ENCODE assay signal across 20 cellular contexts in the genomic region with DNA sequence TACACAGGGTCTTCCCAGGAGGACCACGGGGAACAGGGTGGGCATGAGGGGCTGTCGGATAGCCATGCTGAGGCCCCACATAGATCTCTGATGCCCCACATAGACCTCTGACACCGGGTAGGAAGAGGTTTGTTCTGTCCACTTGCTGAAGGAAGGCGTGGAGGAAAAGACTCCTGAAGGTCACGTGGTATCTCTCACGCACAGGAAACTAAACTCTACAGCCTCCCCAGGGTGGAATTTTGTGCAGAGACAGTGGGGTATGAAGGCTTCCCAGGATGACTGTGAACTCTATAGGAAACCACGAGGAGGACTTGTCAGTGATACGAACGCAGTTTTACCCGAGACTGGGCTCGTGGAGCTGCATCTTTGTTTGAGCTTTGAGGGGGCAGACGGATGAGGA.
DNase-seq lines count a peak whose midpoint lies in the region; ATAC-seq and TF ChIP-seq lines count a peak whose summit lies in the region.
"Had no signal": no experiment of that assay in that cellular context is flagged by ENCODE, and none has a peak within 500 bp of the region (broad histone marks: within the 10 kb centered on the region; RNA-seq: fewer than 3 reads in every experiment).

No MANE protein-coding gene starts in this region.

- no peaks in the 10 kb centered on the region for H3K9me3 ChIP-seq in BLaER1 treated with 17β-estradiol and CSF1 and Interleukin-3, amounts not matched to agents 10 nM and 100 nM (replicated peaks in 1 of 11)
- H3K9me3 ChIP-seq: heart right ventricle, left lung, tibial artery had no signal

- H3K36me3 ChIP-seq in BLaER1 treated with 17β-estradiol and CSF1 and Interleukin-3, amounts not matched to agents 10 nM and 100 nM, result no peaks in the 10 kb centered on the region
- H3K36me3 ChIP-seq: cardiac muscle cell, heart right ventricle, left lung, tibial artery had no signal

- peak overlapping the region in 1 of 11 experiments; percentile 8; a peak in 1 of 22 replicates for H3K27ac ChIP-seq in BLaER1 treated with 17β-estradiol and CSF1 and Interleukin-3, amounts not matched to agents 10 nM and 100 nM
- H3K27ac ChIP-seq in RWPE1, result peak overlapping the region; percentile 94
- H3K27ac ChIP-seq: cardiac muscle cell, tibial artery had no signal

- DNase-seq in RWPE1 (ENCODE audit: low spot score) (no peak), fibroblast of pulmonary artery (ENCODE audit: low read depth) (peak; percentile 30), pons (ENCODE audit: low spot score) (peak; percentile 63), SHP77 treated with DMSO at 0.1 percent for 48 hours (lab: John Stamatoyannopoulos, UW) (no peak), DMS79 treated with DMSO at 0.1 percent for 48 hours (lab: John Stamatoyannopoulos, UW) (no peak)
- no peak for DNase-seq in effector CD4-positive, alpha-beta T cell
- DNase-seq: activated CD4-positive, alpha-beta T cell treated with anti-CD3 and anti-CD28 coated beads for 1 hour; activated CD8-positive, alpha-beta memory T cell treated with anti-CD3 and anti-CD28 coated beads, Interleukin-2, amount 50 U/mL, for 48 hours; activated naive CD4-positive, alpha-beta T cell treated with anti-CD3 and anti-CD28 coated beads, Interleukin-2, amount 50 U/mL, for 16 hours; naive B cell; NCI-H187 treated with DMSO at 0.1 percent for 48 hours; NCI-H526 treated with DMSO at 0.1 percent for 48 hours; stimulated activated CD4-positive, alpha-beta T cell treated with anti-CD3 and anti-CD28 coated beads, Interleukin-1b, Interleukin-23, amount 100 ng/mL, for 48 hours; tibial artery had no signal

- ATAC-seq in GM21360 (IDR thresholded peaks at IDR 0.05; ENCODE audit: unreplicated experiment), result no peak
- ATAC-seq: GM23338 had no signal

- peaks cover 0 to 28% (median 7%) of the 10 kb centered on the region in 11 experiments; a peak in 9 of 22 replicates for H4K20me1 ChIP-seq in BLaER1 treated with 17β-estradiol and CSF1 and Interleukin-3, amounts not matched to agents 10 nM and 100 nM

- no peak overlapping the region for H3K4me3 ChIP-seq in BLaER1 treated with 17β-estradiol and CSF1 and Interleukin-3, amounts not matched to agents 10 nM and 100 nM
- H3K4me3 ChIP-seq in fibroblast of pulmonary artery (replicated peaks; ENCODE audit: low read depth, low read length), result no peak overlapping the region
- H3K4me3 ChIP-seq: cardiac muscle cell, GM23338, heart right ventricle, left lung, tibial artery had no signal

- CTCF ChIA-PET in RWPE1 (lab: Yijun Ruan, JAX), result no interaction called here

- peaks cover 33 to 51% (median 48%) of the 10 kb centered on the region in 10 experiments for H3K4me1 ChIP-seq in BLaER1 treated with 17β-estradiol and CSF1 and Interleukin-3, amounts not matched to agents 10 nM and 100 nM

- H3K27me3 ChIP-seq in BLaER1 treated with 17β-estradiol and CSF1 and Interleukin-3, amounts not matched to agents 10 nM and 100 nM, result peaks cover 0 to 3% (median 0%) of the 10 kb centered on the region in 11 experiments; a peak in 4 of 22 replicates
- H3K27me3 ChIP-seq: heart right ventricle had no signal

- H3K4me2 ChIP-seq in BLaER1 treated with 17β-estradiol and CSF1 and Interleukin-3, amounts not matched to agents 10 nM and 100 nM, result peak overlapping the region; percentile 58 to 86 (median 71)
- H3K4me2 ChIP-seq: GM23338 had no signal

- no peak for TF ChIP-seq CTCF in RWPE1 (conservative IDR thresholded peaks at IDR 0.05; ENCODE audit: low read depth)
- no peak for TF ChIP-seq CTCF in fibroblast of pulmonary artery (IDR thresholded peaks at IDR 0.05; ENCODE audit: low read length, missing control alignments)

- POLR2A ChIA-PET in RWPE1 (lab: Yijun Ruan, JAX; ENCODE audit: low non-redundant PET), result no interaction called here

- peak overlapping the region in 3 of 11 experiments; percentile 20 to 58 (median 39); a peak in 3 of 22 replicates for H3K9ac ChIP-seq in BLaER1 treated with 17β-estradiol and CSF1 and Interleukin-3, amounts not matched to agents 10 nM and 100 nM

Comparison
In these comparisons a context has a peak if more than half of its experiments do, and no peak if none do; other contexts are left out.
1. DNase-seq: peak in fibroblast of pulmonary artery (single experiment) and pons (single experiment); none in RWPE1 (single experiment), SHP77 treated with DMSO at 0.1 percent for 48 hours (single experiment), DMS79 treated with DMSO at 0.1 percent for 48 hours (single experiment) and effector CD4-positive, alpha-beta T cell (single experiment).